ENCODE assay signal across 1 cellular context in genomic region chr11:75562048-75562835, GRCh38.
TF ChIP-seq lines count a peak whose summit lies in the region.

TSS of gene SERPINH1 (plus strand) at chr11:75562253. CDS start at chr11:75566350, 4,097 bp downstream.

TF ChIP-seq in HEK293, 187 proteins besides CTCF, POLR2A, EP300 and RAD21 (continued from another document and continues in another):
- TF ChIP-seq ZSCAN5A (tag by site-specific recombination; IDR thresholded peaks at IDR 0.05) (0 out of 2 replicates have a peak, but pooled peaks have one; percentile 59), ZNF184 (tag by site-specific recombination; IDR thresholded peaks at IDR 0.05) (no peak), ZNF571 (tag by site-specific recombination; IDR thresholded peaks at IDR 0.05) (no peak), IKZF3 (tag by site-specific recombination; IDR thresholded peaks at IDR 0.05) (peak; percentile 77; the same call in 1 of the 2 replicates), ZIC2 (tag by site-specific recombination; IDR thresholded peaks at IDR 0.05) (0 out of 2 replicates have a peak, but pooled peaks have one; percentile 3), WT1 (tag by site-specific recombination; IDR thresholded peaks at IDR 0.05) (0 out of 2 replicates have a peak, but pooled peaks have one; percentile 39), ZFP41 (tag by site-specific recombination; IDR thresholded peaks at IDR 0.05; ENCODE audit: borderline replicate concordance) (no peak), KLF8 (tag by site-specific recombination; IDR thresholded peaks at IDR 0.05) (peak; percentile 68; the same call in 1 of the 2 replicates), ZNF561 (tag by site-specific recombination; IDR thresholded peaks at IDR 0.05; ENCODE audit: borderline replicate concordance) (0 out of 2 replicates have a peak, but pooled peaks have one; percentile 0), ZNF692 (tag by site-specific recombination; IDR thresholded peaks at IDR 0.05) (0 out of 2 replicates have a peak, but pooled peaks have one; percentile 12), ZNF670 (tag by site-specific recombination; IDR thresholded peaks at IDR 0.05; ENCODE audit: low read depth) (no peak), ZNF24 (tag by site-specific recombination; IDR thresholded peaks at IDR 0.05) (0 out of 2 replicates have a peak, but pooled peaks have one; percentile 16), ZNF16 (tag by site-specific recombination; IDR thresholded peaks at IDR 0.05; ENCODE audit: low read depth) (no peak), ZNF600 (tag by site-specific recombination; IDR thresholded peaks at IDR 0.05) (peak; percentile 81), ZNF530 (tag by site-specific recombination; IDR thresholded peaks at IDR 0.05; ENCODE audit: low read depth) (no peak), ZNF513 (tag by site-specific recombination; IDR thresholded peaks at IDR 0.05) (no peak), KLF10 (tag by site-specific recombination; IDR thresholded peaks at IDR 0.05) (no peak), ZBTB20 (tag by site-specific recombination; IDR thresholded peaks at IDR 0.05) (peak; percentile 52; the same call in 1 of the 2 replicates), OVOL3 (tag by site-specific recombination; IDR thresholded peaks at IDR 0.05) (no peak), ZNF157 (tag by site-specific recombination; IDR thresholded peaks at IDR 0.05) (no peak), ZNF155 (tag by site-specific recombination; IDR thresholded peaks at IDR 0.05) (no peak), ZNF391 (tag by site-specific recombination; IDR thresholded peaks at IDR 0.05; ENCODE audit: borderline replicate concordance, low read depth) (no peak), ZNF341 (tag by site-specific recombination; IDR thresholded peaks at IDR 0.05; ENCODE audit: low read depth) (peak; percentile 60; the same call in 1 of the 2 replicates), ZBTB17 (tag by site-specific recombination; IDR thresholded peaks at IDR 0.05) (peak; percentile 83), ZNF114 (tag by site-specific recombination; IDR thresholded peaks at IDR 0.05) (no peak), SP3 (tag by site-specific recombination; IDR thresholded peaks at IDR 0.05) (peak; percentile 52), ZNF354C (tag by site-specific recombination; IDR thresholded peaks at IDR 0.05; ENCODE audit: borderline replicate concordance, low read depth) (no peak), ZNF76 (tag by site-specific recombination; IDR thresholded peaks at IDR 0.05; ENCODE audit: borderline replicate concordance, low read depth) (no peak), ZNF350 (tag by site-specific recombination; IDR thresholded peaks at IDR 0.05) (no peak), ZBTB26 (tag by site-specific recombination; optimal IDR thresholded peaks at IDR 0.05) (peak; percentile 56), BCL6B (tag by site-specific recombination; IDR thresholded peaks at IDR 0.05) (no peak), SP2 (tag by site-specific recombination; IDR thresholded peaks at IDR 0.05) (peak; percentile 84), ZNF580 (tag by site-specific recombination; IDR thresholded peaks at IDR 0.05) (peak; percentile 93), GFI1B (tag by site-specific recombination; IDR thresholded peaks at IDR 0.05) (no peak), ZNF777 (tag by site-specific recombination; IDR thresholded peaks at IDR 0.05; ENCODE audit: borderline replicate concordance) (no peak), TSHZ1 (tag by site-specific recombination; IDR thresholded peaks at IDR 0.05; ENCODE audit: borderline replicate concordance) (no peak), ZNF335 (tag by site-specific recombination; conservative IDR thresholded peaks at IDR 0.05) (peak; percentile 81), ATF2 (tag by site-specific recombination; IDR thresholded peaks at IDR 0.05; ENCODE audit: low read depth) (no peak), ZBTB11 (tag by site-specific recombination; conservative IDR thresholded peaks at IDR 0.05; ENCODE audit: low read depth) (peak; percentile 78), HOXA7 (CRISPR knock-in tag; IDR thresholded peaks at IDR 0.05; ENCODE audit: borderline replicate concordance) (no peak), REPIN1 (tag by site-specific recombination; IDR thresholded peaks at IDR 0.05; ENCODE audit: low read depth) (no peak), ZSCAN30 (tag by site-specific recombination; IDR thresholded peaks at IDR 0.05) (no peak)
